Comparison of ENCODE assay signal across 8 cellular contexts in the genomic region with DNA sequence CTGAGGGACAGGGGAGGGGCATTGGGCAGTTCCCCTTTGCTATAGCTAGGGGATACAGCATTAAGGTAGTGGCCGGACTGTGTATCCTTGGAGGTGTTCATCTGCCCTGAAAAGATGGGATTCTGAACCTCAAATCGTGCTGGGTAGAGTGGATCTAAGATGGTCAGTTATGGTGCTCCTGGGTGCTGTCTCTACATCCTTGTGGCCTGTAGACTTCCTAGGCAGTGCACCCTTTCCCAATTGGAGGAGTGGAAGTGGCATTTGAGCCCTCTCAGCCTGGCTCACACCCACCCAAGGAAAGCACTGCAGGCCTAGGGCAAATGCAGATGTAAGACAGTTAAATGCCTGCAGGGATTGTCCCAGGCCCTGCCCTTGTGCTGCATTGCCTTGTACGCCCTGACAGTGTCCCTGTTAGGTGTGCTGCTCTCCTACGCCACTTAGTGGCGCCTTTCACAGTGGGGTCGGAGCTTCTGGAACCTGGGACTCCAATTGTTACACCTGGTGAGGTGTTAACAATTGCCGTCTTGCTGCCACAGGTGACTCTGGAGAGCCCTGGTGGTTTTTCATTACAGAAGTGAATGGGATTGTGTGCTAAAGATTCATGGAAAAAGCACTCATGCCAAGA. TPM values are rescaled to one million over a fixed set of nuclear protein-coding genes. Genes with fewer than 3 reads are reported as not detected.
DNase-seq lines count a peak whose midpoint lies in the region; ATAC-seq, FAIRE-seq and TF ChIP-seq lines count a peak whose summit lies in the region.

No MANE protein-coding gene starts in this region.

- no peak overlapping the region for H3K9ac ChIP-seq in kidney (ENCODE audit: low read length in 2 of 2)

- H2AFZ ChIP-seq in OCI-LY7 (ENCODE audit: low read length), result no peak overlapping the region

- H3K27ac Mint-ChIP-seq in natural killer cell treated with Interleukin-12 subunit alpha and Interleukin-12 subunit beta and Interleukin-15 and Interleukin-18, amount 100 ng/mL, for 72 hours, result no peak overlapping the region

- H3K4me2 ChIP-seq in OCI-LY7 (ENCODE audit: low read length), result no peak overlapping the region

- BruUV-seq in OCI-LY7 (replicated peaks; lab: Mats Ljungman, UMichigan), result no TSS peak

- H3K9me3 Mint-ChIP-seq in natural killer cell treated with Interleukin-12 subunit alpha and Interleukin-12 subunit beta and Interleukin-15 and Interleukin-18, amount 100 ng/mL, for 72 hours, result no peaks in the 10 kb centered on the region

- TF ChIP-seq CTCF in 22Rv1 (IDR thresholded peaks at IDR 0.05) (peak; percentile 76), OCI-LY7 (conservative IDR thresholded peaks at IDR 0.05; ENCODE audit: low read length) (peak; percentile 78), kidney (IDR thresholded peaks at IDR 0.05; ENCODE audit: borderline replicate concordance, extremely low read depth, insufficient read depth) (peak; percentile 48)

- POLR2A ChIA-PET in OCI-LY7 (lab: Charles Lee), result interaction anchor here (1.2 kb wide), 2 partner anchors 15 to 34 kb away, joined by 3 to 4 read pairs; no protein-coding TSS in a partner anchor

- no peak for FAIRE-seq in kidney (lab: Jason Lieb, UNC)

- H3K9me3 ChIP-seq in OCI-LY7 (ENCODE audit: low read length), result no peaks in the 10 kb centered on the region
- H3K9me3 ChIP-seq in kidney (ENCODE audit: control insufficient read depth in 1 of 2, low read length in 2 of 2), result no peaks in the 10 kb centered on the region

- peaks cover 22% of the 10 kb centered on the region for H4K20me1 ChIP-seq in OCI-LY7 (ENCODE audit: insufficient read depth, low read length)

- intact Hi-C loops in OCI-LY7 (cut with micrococcal nuclease; ENCODE audit: unreplicated experiment) (loop anchor here (1.0 kb wide), 1 partner anchor 35 kb away; a partner anchor contains a TSS), kidney (cut with DNase I) (no loop called here)

- CTCF ChIA-PET in OCI-LY7 (lab: Charles Lee; ENCODE audit: unreplicated experiment), result no interaction called here

- H3K4me1 ChIP-seq in OCI-LY7 (ENCODE audit: insufficient read depth, low read length, poor library complexity, severe bottlenecking), result peaks cover 17% of the 10 kb centered on the region
- no peaks in the 10 kb centered on the region for H3K4me1 ChIP-seq in kidney (ENCODE audit: control insufficient read depth in 1 of 2, insufficient read depth in 1 of 2, low read depth in 1 of 2, low read length in 2 of 2)

- no peaks in the 10 kb centered on the region for H3K4me1 Mint-ChIP-seq in natural killer cell treated with Interleukin-12 subunit alpha and Interleukin-12 subunit beta and Interleukin-15 and Interleukin-18, amount 100 ng/mL, for 72 hours (ENCODE audit: low read depth in 2 of 2)

- ATAC-seq in GM18498 (IDR thresholded peaks at IDR 0.05; ENCODE audit: unreplicated experiment) (peak; percentile 89), HG02798 (IDR thresholded peaks at IDR 0.05; ENCODE audit: poor library complexity, unreplicated experiment) (peak; percentile 89)
- ATAC-seq in natural killer cell treated with Interleukin-12 subunit alpha and Interleukin-12 subunit beta and Interleukin-15 and Interleukin-18, amount 100 ng/mL, for 72 hours, result no peak

- no peaks in the 10 kb centered on the region for H3K36me3 Mint-ChIP-seq in natural killer cell treated with Interleukin-12 subunit alpha and Interleukin-12 subunit beta and Interleukin-15 and Interleukin-18, amount 100 ng/mL, for 72 hours

- H3K27me3 Mint-ChIP-seq in natural killer cell treated with Interleukin-12 subunit alpha and Interleukin-12 subunit beta and Interleukin-15 and Interleukin-18, amount 100 ng/mL, for 72 hours, result peaks cover 0 to 2% of the 10 kb centered on the region in 2 donors

- peaks cover 71% of the 10 kb centered on the region for H3K36me3 ChIP-seq in OCI-LY7 (ENCODE audit: insufficient read depth, low read length)
- peaks cover 0 to 4% of the 10 kb centered on the region in 2 donors for H3K36me3 ChIP-seq in kidney (ENCODE audit: control insufficient read depth in 1 of 2, insufficient read depth in 2 of 2, low read length in 2 of 2)

- H3K27ac ChIP-seq in 22Rv1 (no peak overlapping the region), OCI-LY7 (ENCODE audit: low read depth, low read length, poor library complexity, severe bottlenecking) (no peak overlapping the region), kidney (ENCODE audit: low read depth in 2 of 2, low read length in 2 of 2) (no peak overlapping the region)

- no peaks in the 10 kb centered on the region for H3K9me2 ChIP-seq in OCI-LY7 (ENCODE audit: insufficient read depth, low read length)

- DNase-seq in OCI-LY7 (ENCODE audit: low spot score) (peak; percentile 53), kidney (no peak), cerebellar nuclear complex (lab: John Stamatoyannopoulos, UW) (no peak), hippocampal formation (lab: John Stamatoyannopoulos, UW) (no peak)
- no peak for DNase-seq in natural killer cell treated with Interleukin-12 subunit alpha and Interleukin-12 subunit beta and Interleukin-15 and Interleukin-18, amount 100 ng/mL, for 72 hours (ENCODE audit: low spot score)

- H3K79me2 ChIP-seq in OCI-LY7 (ENCODE audit: insufficient read depth, low read depth, low read length), result peaks cover 82% of the 10 kb centered on the region; the same call in 1 of the 2 replicates

- no peak overlapping the region for H3K4me3 ChIP-seq in OCI-LY7 (ENCODE audit: low read depth, low read length, poor library complexity, severe bottlenecking)
- no peak overlapping the region for H3K4me3 ChIP-seq in kidney (ENCODE audit: low read length in 2 of 2)

- H3K4me3 Mint-ChIP-seq in natural killer cell treated with Interleukin-12 subunit alpha and Interleukin-12 subunit beta and Interleukin-15 and Interleukin-18, amount 100 ng/mL, for 72 hours, result no peak overlapping the region

RNA-seq across cellular contexts. Expression of a gene that starts 35.0 kb away (rescaled TPM):
- total RNA-seq in OCI-LY7 (2014; rRNA removed; shearing (Covaris generic)), result 102 and 129 TPM in 2 replicates
- total RNA-seq in OCI-LY7 (2022) (182 and 196 TPM in 2 replicates), kidney (31.6 TPM)
- 44.4 TPM for polyA plus RNA-seq in kidney (ENCODE audit: insufficient read depth, low read depth, low replicate concordance)
- total RNA-seq in natural killer cell treated with Interleukin-12 subunit alpha and Interleukin-12 subunit beta and Interleukin-15 and Interleukin-18, amount 100 ng/mL, for 72 hours, result 10 to 100 TPM in 1 of 2 donors, 1 to 10 TPM in 1; 9.6 to 11.0 TPM

Comparison
In these comparisons a context has a peak if more than half of its experiments do, and no peak if none do; other contexts are left out.
1. ATAC-seq: peak in GM18498 (single experiment) and HG02798 (single experiment); none in natural killer cell treated with Interleukin-12 subunit alpha and Interleukin-12 subunit beta and Interleukin-15 and Interleukin-18, amount 100 ng/mL, for 72 hours (0 of 2).
2. Peak in every context shown above with its lines, with median percentiles within 50 percentile points of each other: CTCF ChIP-seq.